Comparison of ENCODE assay signal across 16 cellular contexts in the genomic region with DNA sequence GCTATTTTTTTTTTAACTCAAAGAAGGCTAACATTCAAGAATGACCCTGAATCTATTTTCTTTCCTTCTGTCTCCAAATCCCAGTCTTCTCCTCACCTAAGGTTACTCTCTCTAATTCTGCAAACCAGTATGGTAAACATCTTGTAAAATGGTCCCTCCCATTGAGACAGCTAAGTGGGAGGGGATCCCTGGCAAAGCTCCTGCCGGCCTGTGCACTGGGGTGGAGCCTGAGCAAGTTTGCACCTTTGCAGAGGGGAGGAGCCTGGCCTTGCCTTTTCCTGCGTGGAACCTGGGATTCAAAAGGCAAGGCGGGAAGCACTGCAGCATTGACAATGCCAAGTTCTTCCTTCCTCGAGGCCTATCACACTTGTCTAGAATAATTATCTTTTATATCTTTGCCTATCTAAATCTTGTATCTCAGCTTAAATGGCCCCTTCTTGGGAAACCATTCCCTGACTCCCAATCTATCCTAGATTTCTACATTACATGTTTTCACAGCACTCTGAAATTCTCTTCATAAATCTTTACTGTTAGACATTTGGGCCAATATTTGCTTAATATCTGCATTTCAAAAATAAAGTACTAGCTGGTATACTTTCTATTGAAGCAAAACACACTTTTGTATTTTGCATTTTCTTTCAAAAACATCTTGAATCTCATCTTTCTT.
A peak's percentile ranks its signal among the peaks of the same experiment; 100 is the strongest.
DNase-seq lines count a peak whose midpoint lies in the region; ATAC-seq, FAIRE-seq and TF ChIP-seq lines count a peak whose summit lies in the region.
"Had no signal": no experiment of that assay in that cellular context is flagged by ENCODE, and none has a peak within 500 bp of the region (broad histone marks: within the 10 kb centered on the region; RNA-seq: fewer than 3 reads in every experiment).

No MANE protein-coding gene starts in this region.

- H3K23ac ChIP-seq in mesenchymal stem cell (ENCODE audit: low read length in 2 of 2) = no peak overlapping the region

- peaks cover 4% of the 10 kb centered on the region for H3K79me1 ChIP-seq in mesenchymal stem cell (replicated peaks; ENCODE audit: low read length, poor library complexity, severe bottlenecking)

- H3K4me1 Mint-ChIP-seq in activated T-helper 1 cell treated with anti-CD3 and anti-CD28 coated beads, Interleukin-12 subunit alpha, Interleukin-12 subunit beta, Interleukin-2, Interleukin-4 antibody, amounts not matched to agents 30 ng/mL and 10 ng/mL and 1 ng/mL, durations not matched to agents 14 hours and 24 hours and 36 hours (ENCODE audit: low read depth) = peaks cover 24% of the 10 kb centered on the region

- intact Hi-C loops in right lobe of liver (cut with DNase I) = no loop called here
- intact Hi-C loops in HepG2 (cut with micrococcal nuclease; ENCODE audit: unreplicated experiment) = no loop called here
- intact Hi-C loops in activated T-helper 1 cell treated with anti-CD3 and anti-CD28 coated beads, Interleukin-12 subunit alpha, Interleukin-12 subunit beta, Interleukin-2, Interleukin-4 antibody, amounts not matched to agents 30 ng/mL and 10 ng/mL and 1 ng/mL, durations not matched to agents 14 hours and 24 hours and 36 hours (cut with micrococcal nuclease) = no loop called here

- no peaks in the 10 kb centered on the region for H4K20me1 ChIP-seq in HepG2 (ENCODE audit: insufficient read depth, low read length)

- H3K27me3 ChIP-seq in right lobe of liver = no peaks in the 10 kb centered on the region
- no peaks in the 10 kb centered on the region for H3K27me3 ChIP-seq in HepG2 (ENCODE audit: control insufficient read depth in 1 of 2, insufficient read depth in 2 of 2, low read length in 2 of 2)
- H3K27me3 ChIP-seq in adipocyte (replicated peaks; ENCODE audit: control insufficient read depth, insufficient read depth, low read length) = no peaks in the 10 kb centered on the region
- H3K27me3 ChIP-seq in mesenchymal stem cell (ENCODE audit: control insufficient read depth in 1 of 2, insufficient read depth in 1 of 2, low read length in 2 of 2) = no peaks in the 10 kb centered on the region
- H3K27me3 ChIP-seq: dorsolateral prefrontal cortex had no signal

- H3K14ac ChIP-seq in mesenchymal stem cell (ENCODE audit: low read length in 2 of 2) = no peak overlapping the region

- peak overlapping the region; percentile 89 for H4K8ac ChIP-seq in mesenchymal stem cell (ENCODE audit: low read length)

- peak overlapping the region; percentile 13 to 33 for H3K18ac ChIP-seq in mesenchymal stem cell (ENCODE audit: low read depth in 1 of 2, low read length in 2 of 2)

- H3K4me3 ChIP-seq in right lobe of liver = no peak overlapping the region
- no peak overlapping the region for H3K4me3 ChIP-seq in HepG2 (replicated peaks in 1 of 3; ENCODE audit: insufficient read depth in 1 of 3, low read depth in 2 of 3, low read length in 3 of 3)
- peak overlapping the region; percentile 26 for H3K4me3 ChIP-seq in adipocyte (ENCODE audit: low read length)
- no peak overlapping the region for H3K4me3 ChIP-seq in mesenchymal stem cell (ENCODE audit: insufficient read depth in 1 of 2, low read depth in 1 of 2, low read length in 2 of 2)
- H3K4me3 ChIP-seq: dorsolateral prefrontal cortex had no signal

- no peaks in the 10 kb centered on the region for H3K27me3 Mint-ChIP-seq in activated T-helper 1 cell treated with anti-CD3 and anti-CD28 coated beads, Interleukin-12 subunit alpha, Interleukin-12 subunit beta, Interleukin-2, Interleukin-4 antibody, amounts not matched to agents 30 ng/mL and 10 ng/mL and 1 ng/mL, durations not matched to agents 14 hours and 24 hours and 36 hours (ENCODE audit: insufficient read depth)
- H3K27me3 Mint-ChIP-seq: activated naive CD8-positive, alpha-beta T cell; activated T-cell treated with anti-CD3 and anti-CD28 coated beads, Interleukin-2, amount 50 U/mL, for 24 hours; stimulated activated naive CD8-positive, alpha-beta T cell treated with anti-CD3 and anti-CD28 coated beads, Interleukin-15, amount 100 ng/mL, for 72 hours had no signal

- in situ Hi-C loops in HepG2 (cut with HindIII; ENCODE audit: extremely low pct_ligation_motif_present, low pct_unique_long_range_greater_than_20kb) = no loop called here

- H4K91ac ChIP-seq in mesenchymal stem cell (ENCODE audit: low read length) = no peak overlapping the region

- peaks cover 0 to 46% (median 8%) of the 10 kb centered on the region in 4 donors for H3K4me1 ChIP-seq in right lobe of liver
- H3K4me1 ChIP-seq in HepG2 (ENCODE audit: insufficient read depth, low read length) = peaks cover 49% of the 10 kb centered on the region
- peaks cover 68% of the 10 kb centered on the region for H3K4me1 ChIP-seq in adipocyte (ENCODE audit: control insufficient read depth, insufficient read depth, low read length)
- peaks cover 7% of the 10 kb centered on the region for H3K4me1 ChIP-seq in mesenchymal stem cell (ENCODE audit: control insufficient read depth, insufficient read depth, low read depth, low read length)

- H3K4me2 ChIP-seq in HepG2 (ENCODE audit: low read depth, low read length) = no peak overlapping the region
- no peak overlapping the region for H3K4me2 ChIP-seq in mesenchymal stem cell (ENCODE audit: low read length, poor library complexity, severe bottlenecking)

- no TSS peak for BruUV-seq in HepG2 (replicated peaks; lab: Mats Ljungman, UMichigan)

- no peak for TF ChIP-seq RAD21 in HepG2 (CRISPR knock-in tag; IDR thresholded peaks at IDR 0.05)

- peak overlapping the region in 1 of 2 experiments; percentile 29 for H3K4ac ChIP-seq in mesenchymal stem cell (ENCODE audit: low read depth in 1 of 2, low read length in 2 of 2)

- H2BK5ac ChIP-seq in mesenchymal stem cell (ENCODE audit: low read depth, low read length, poor library complexity, severe bottlenecking) = no peak overlapping the region

- peak overlapping the region; percentile 86 for H2AK5ac ChIP-seq in mesenchymal stem cell (ENCODE audit: low read length, severe bottlenecking)

- ATAC-seq in right lobe of liver = peak; percentile 70 to 89 (median 88)
- no peak for ATAC-seq in HepG2
- no peak for ATAC-seq in GM18907 (IDR thresholded peaks at IDR 0.05; ENCODE audit: unreplicated experiment)
- ATAC-seq in GM18517 (IDR thresholded peaks at IDR 0.05; ENCODE audit: unreplicated experiment) = no peak
- ATAC-seq: Right ventricle myocardium inferior; stimulated activated naive CD8-positive, alpha-beta T cell treated with anti-CD3 and anti-CD28 coated beads, Interleukin-15, amount 100 ng/mL, for 72 hours had no signal

- WGBS in right lobe of liver (ENCODE audit: insufficient coverage, low coverage, low lambda C conversion rate, missing lambda C conversion rate) = 30% methylated on average over 4 of the region's 4 CpGs
- WGBS in HepG2 (ENCODE audit: low lambda C conversion rate) = 88% methylated on average over 4 of the region's 4 CpGs
- 67% methylated on average over 4 of the region's 4 CpGs for WGBS in mesenchymal stem cell

- no peaks in the 10 kb centered on the region for H3K36me3 ChIP-seq in right lobe of liver
- H3K36me3 ChIP-seq in HepG2 (replicated peaks in 1 of 2; ENCODE audit: control insufficient read depth in 1 of 2, insufficient read depth in 2 of 2, low read length in 2 of 2) = no peaks in the 10 kb centered on the region
- peaks cover 8% of the 10 kb centered on the region for H3K36me3 ChIP-seq in adipocyte (ENCODE audit: control insufficient read depth, insufficient read depth, low read length, severe bottlenecking)
- peaks cover 0 to 10% of the 10 kb centered on the region in 2 experiments for H3K36me3 ChIP-seq in mesenchymal stem cell (ENCODE audit: control insufficient read depth in 1 of 2, insufficient read depth in 2 of 2, low read depth in 1 of 2, low read length in 2 of 2)

- H3K4me3 Mint-ChIP-seq in activated T-helper 1 cell treated with anti-CD3 and anti-CD28 coated beads, Interleukin-12 subunit alpha, Interleukin-12 subunit beta, Interleukin-2, Interleukin-4 antibody, amounts not matched to agents 30 ng/mL and 10 ng/mL and 1 ng/mL, durations not matched to agents 14 hours and 24 hours and 36 hours = no peak overlapping the region
- H3K4me3 Mint-ChIP-seq: activated naive CD8-positive, alpha-beta T cell; activated T-cell treated with anti-CD3 and anti-CD28 coated beads, Interleukin-2, amount 50 U/mL, for 24 hours; immature natural killer cell; stimulated activated naive CD8-positive, alpha-beta T cell treated with anti-CD3 and anti-CD28 coated beads, Interleukin-15, amount 100 ng/mL, for 72 hours had no signal

- H2BK12ac ChIP-seq in mesenchymal stem cell (ENCODE audit: low read length in 2 of 2) = peak overlapping the region in 1 of 2 experiments; percentile 84

- TF ChIP-seq POLR2A in right lobe of liver (IDR thresholded peaks at IDR 0.05) = no peak
- TF ChIP-seq POLR2A in HepG2 (IDR thresholded peaks at IDR 0.05; ENCODE audit: insufficient read depth in 1 of 2, low read depth in 2 of 2, low read length in 2 of 2) = no peak

- H3K9me3 ChIP-seq in right lobe of liver (no peaks in the 10 kb centered on the region), HepG2 (ENCODE audit: low read length) (no peaks in the 10 kb centered on the region), adipocyte (ENCODE audit: control insufficient read depth, low read length) (no peaks in the 10 kb centered on the region), mesenchymal stem cell (ENCODE audit: control insufficient read depth, low read length) (no peaks in the 10 kb centered on the region)

- TF ChIP-seq CTCF in right lobe of liver (IDR thresholded peaks at IDR 0.05) (no peak), HepG2 (CRISPR knock-in tag; IDR thresholded peaks at IDR 0.05) (no peak)

- H2BK15ac ChIP-seq in mesenchymal stem cell (ENCODE audit: low read depth, poor library complexity, severe bottlenecking) = no peak overlapping the region

- TF ChIP-seq EP300 in HepG2 (IDR thresholded peaks at IDR 0.05; ENCODE audit: low read depth in 2 of 2, low read length in 2 of 2) (no peak), HepG2 (CRISPR knock-in tag; IDR thresholded peaks at IDR 0.05; ENCODE audit: borderline replicate concordance) (no peak)

- H3K27ac Mint-ChIP-seq in activated T-helper 1 cell treated with anti-CD3 and anti-CD28 coated beads, Interleukin-12 subunit alpha, Interleukin-12 subunit beta, Interleukin-2, Interleukin-4 antibody, amounts not matched to agents 30 ng/mL and 10 ng/mL and 1 ng/mL, durations not matched to agents 14 hours and 24 hours and 36 hours = no peak overlapping the region
- H3K27ac Mint-ChIP-seq: activated naive CD8-positive, alpha-beta T cell; activated T-cell treated with anti-CD3 and anti-CD28 coated beads, Interleukin-2, amount 50 U/mL, for 24 hours; immature natural killer cell; stimulated activated naive CD8-positive, alpha-beta T cell treated with anti-CD3 and anti-CD28 coated beads, Interleukin-15, amount 100 ng/mL, for 72 hours had no signal

- no peak overlapping the region for H2BK120ac ChIP-seq in mesenchymal stem cell (ENCODE audit: low read depth, low read length)

- H3K9ac ChIP-seq in HepG2 (ENCODE audit: insufficient read depth, low read depth, low read length) (no peak overlapping the region), adipocyte (ENCODE audit: low read length) (peak overlapping the region; percentile 15), mesenchymal stem cell (ENCODE audit: low read length) (no peak overlapping the region)

- H2AFZ ChIP-seq in HepG2 (ENCODE audit: low read length) (no peak overlapping the region), mesenchymal stem cell (ENCODE audit: low read depth, low read length) (no peak overlapping the region)

- peak; percentile 40 to 82 (median 73) for DNase-seq in right lobe of liver
- no peak for DNase-seq in HepG2 (ENCODE audit: low spot score)
- no peak for DNase-seq in adipocyte (ENCODE audit: low read depth)
- no peak for DNase-seq in mesenchymal stem cell
- no peak for DNase-seq in activated T-helper 1 cell treated with anti-CD3 and anti-CD28 coated beads, Interleukin-12 subunit alpha, Interleukin-12 subunit beta, Interleukin-2, Interleukin-4 antibody, amounts not matched to agents 30 ng/mL and 10 ng/mL and 1 ng/mL, durations not matched to agents 14 hours and 24 hours and 36 hours (ENCODE audit: low spot score)
- DNase-seq in activated effector memory CD4-positive, alpha-beta T cell treated with Interleukin-2 at 50 U/mL for 16 hours = no peak
- DNase-seq: activated CD4-positive, alpha-beta T cell treated with anti-CD3 and anti-CD28 coated beads, Interleukin-2, amount 50 U/mL, for 48 hours; activated T-cell treated with anti-CD3 and anti-CD28 coated beads, Interleukin-2, amount 50 U/mL, for 24 hours; dorsolateral prefrontal cortex; immature natural killer cell; retina; stimulated activated naive CD8-positive, alpha-beta T cell treated with anti-CD3 and anti-CD28 coated beads, Interleukin-15, amount 100 ng/mL, for 72 hours had no signal

- peaks cover 3% of the 10 kb centered on the region for H3K36me3 Mint-ChIP-seq in activated T-helper 1 cell treated with anti-CD3 and anti-CD28 coated beads, Interleukin-12 subunit alpha, Interleukin-12 subunit beta, Interleukin-2, Interleukin-4 antibody, amounts not matched to agents 30 ng/mL and 10 ng/mL and 1 ng/mL, durations not matched to agents 14 hours and 24 hours and 36 hours (ENCODE audit: low read depth)
- H3K36me3 Mint-ChIP-seq: activated naive CD8-positive, alpha-beta T cell; immature natural killer cell had no signal

- FAIRE-seq in HepG2 (lab: Jason Lieb, UNC) = no peak

- CTCF ChIA-PET in HepG2 (lab: Yijun Ruan, JAX; ENCODE audit: low intra/inter-chr PET ratio, low total read pairs) = no interaction called here

- H3K79me2 ChIP-seq in HepG2 (ENCODE audit: insufficient read depth, low read length) = peaks cover 55% of the 10 kb centered on the region

- peak overlapping the region in 1 of 3 donors; percentile 13 for H3K27ac ChIP-seq in right lobe of liver
- H3K27ac ChIP-seq in HepG2 (ENCODE audit: extremely low read length, insufficient read depth, low read length) = no peak overlapping the region
- H3K27ac ChIP-seq in mesenchymal stem cell (ENCODE audit: low read length, poor library complexity, severe bottlenecking) = no peak overlapping the region
- H3K27ac ChIP-seq: dorsolateral prefrontal cortex had no signal

- H3K9me3 Mint-ChIP-seq in activated T-helper 1 cell treated with anti-CD3 and anti-CD28 coated beads, Interleukin-12 subunit alpha, Interleukin-12 subunit beta, Interleukin-2, Interleukin-4 antibody, amounts not matched to agents 30 ng/mL and 10 ng/mL and 1 ng/mL, durations not matched to agents 14 hours and 24 hours and 36 hours = no peaks in the 10 kb centered on the region
- H3K9me3 Mint-ChIP-seq: activated T-cell treated with anti-CD3 and anti-CD28 coated beads, Interleukin-2, amount 50 U/mL, for 24 hours; stimulated activated naive CD8-positive, alpha-beta T cell treated with anti-CD3 and anti-CD28 coated beads, Interleukin-15, amount 100 ng/mL, for 72 hours had no signal

- POLR2A ChIA-PET in HepG2 (lab: Yijun Ruan, JAX) = no interaction called here

Comparison
In these comparisons a context has a peak if more than half of its experiments do, and no peak if none do; other contexts are left out.
1. ATAC-seq: peak in right lobe of liver (4 of 4); none in HepG2 (single experiment), GM18907 (single experiment) and GM18517 (single experiment).
2. DNase-seq: peak in right lobe of liver (3 of 3); none in HepG2 (single experiment), adipocyte (single experiment), mesenchymal stem cell (single experiment), activated T-helper 1 cell treated with anti-CD3 and anti-CD28 coated beads, Interleukin-12 subunit alpha, Interleukin-12 subunit beta, Interleukin-2, Interleukin-4 antibody, amounts not matched to agents 30 ng/mL and 10 ng/mL and 1 ng/mL, durations not matched to agents 14 hours and 24 hours and 36 hours (single experiment) and activated effector memory CD4-positive, alpha-beta T cell treated with Interleukin-2 at 50 U/mL for 16 hours (single experiment).